In the genomic region with DNA sequence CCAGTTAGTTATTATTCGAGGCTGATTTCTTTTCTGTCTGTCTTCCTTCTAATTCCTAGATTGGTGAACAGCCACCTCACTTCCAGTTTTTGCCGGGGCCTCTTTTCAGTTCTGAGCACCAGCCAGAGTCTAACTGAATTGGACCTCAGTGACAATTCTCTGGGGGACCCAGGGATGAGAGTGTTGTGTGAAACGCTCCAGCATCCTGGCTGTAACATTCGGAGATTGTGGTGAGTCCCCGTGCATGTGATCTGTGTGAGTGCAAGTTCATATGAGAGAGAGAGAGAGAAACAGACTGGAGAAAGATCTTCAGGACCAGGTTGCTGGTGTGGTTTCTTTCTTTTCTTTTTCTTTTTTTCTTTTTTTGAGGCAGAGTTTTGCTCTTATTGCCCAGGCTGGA, we compare ENCODE assay signal across 30 cellular contexts. TPM values are rescaled to one million over a fixed set of nuclear protein-coding genes. Genes with fewer than 3 reads are reported as not detected.
"Had no signal": no experiment of that assay in that cellular context is flagged by ENCODE, and none has a peak within 500 bp of the region (broad histone marks: within the 10 kb centered on the region; RNA-seq: fewer than 3 reads in every experiment).

No MANE protein-coding gene starts in this region.

- H3K36me3 ChIP-seq: colonic mucosa, gastroesophageal sphincter, right atrium auricular region, thoracic aorta had no signal

- H3K27me3 ChIP-seq: colonic mucosa, dorsolateral prefrontal cortex, gastroesophageal sphincter, hepatocyte, right atrium auricular region, spleen had no signal

- H3K27me3 Mint-ChIP-seq: activated CD8-positive, alpha-beta T cell treated with anti-CD3 and anti-CD28 coated beads for 36 hours; activated T-helper 17 cell treated with anti-CD3 and anti-CD28 coated beads, Interleukin-2, amount 50 U/mL, for 72 hours had no signal

- H3K27ac ChIP-seq: colonic mucosa, dorsolateral prefrontal cortex, gastroesophageal sphincter, hepatocyte, parathyroid adenoma, right atrium auricular region, thoracic aorta had no signal

- H3K27ac Mint-ChIP-seq: activated CD8-positive, alpha-beta T cell treated with anti-CD3 and anti-CD28 coated beads for 36 hours; activated T-helper 17 cell treated with anti-CD3 and anti-CD28 coated beads, Interleukin-2, amount 50 U/mL, for 72 hours; mesothelial cell of epicardium; nephron progenitor cell had no signal

- H3K4me1 Mint-ChIP-seq: activated T-helper 17 cell treated with anti-CD3 and anti-CD28 coated beads, Interleukin-2, amount 50 U/mL, for 72 hours; mesothelial cell of epicardium had no signal

- H3K4me3 ChIP-seq: colonic mucosa, dorsolateral prefrontal cortex, gastroesophageal sphincter, hepatocyte, right atrium auricular region, spleen, thoracic aorta had no signal

- H3K9me3 Mint-ChIP-seq: activated CD8-positive, alpha-beta T cell treated with anti-CD3 and anti-CD28 coated beads for 36 hours; activated T-cell treated with anti-CD3 and anti-CD28 coated beads, Interleukin-2, amount 50 U/mL, for 4 hours; activated T-helper 17 cell treated with anti-CD3 and anti-CD28 coated beads, Interleukin-2, amount 50 U/mL, for 72 hours; mesothelial cell of epicardium; naive B cell; nephron progenitor cell had no signal

- H3K9me3 ChIP-seq: colonic mucosa, gastroesophageal sphincter, right atrium auricular region, spleen, thoracic aorta had no signal

- H3K4me1 ChIP-seq: colonic mucosa, gastroesophageal sphincter, parathyroid adenoma, right atrium auricular region had no signal

- DNase-seq: activated CD4-positive, alpha-beta T cell treated with anti-CD3 and anti-CD28 coated beads, Interleukin-2, amount 50 U/mL, for 1 hour; activated CD4-positive, CD25-positive, alpha-beta regulatory T cell treated with anti-CD3 and anti-CD28 coated beads, Interleukin-2, amount 50 U/mL, for 72 hours; activated CD8-positive, alpha-beta T cell treated with anti-CD3 and anti-CD28 coated beads for 36 hours; activated gamma-delta T cell treated with Interleukin-2 at 50 U/mL for 16 hours; activated naive CD4-positive, alpha-beta T cell treated with anti-CD3 and anti-CD28 coated beads, Interleukin-2, amount 50 U/mL, for 16 hours; activated T-cell treated with anti-CD3 and anti-CD28 coated beads, Interleukin-2, amount 50 U/mL, for 4 hours; amniotic stem cell; colonic mucosa; dorsolateral prefrontal cortex; effector memory CD4-positive, alpha-beta T cell; erythroblast; islet precursor cell; naive B cell; nephron progenitor cell; spleen; stimulated activated CD4-positive, alpha-beta T cell treated with anti-CD3 and anti-CD28 coated beads, Interleukin-2, amount 100 ng/mL, for 48 hours; stimulated activated naive CD8-positive, alpha-beta T cell treated with anti-CD3 and anti-CD28 coated beads, Interleukin-15, Interleukin-2, amounts not matched to agents 100 U/mL and 50 U/mL, for 24 hours; T-helper 2 cell; trophoblast cell had no signal

- ATAC-seq: activated CD8-positive, alpha-beta T cell treated with anti-CD3 and anti-CD28 coated beads for 36 hours; activated T-cell treated with anti-CD3 and anti-CD28 coated beads, Interleukin-2, amount 50 U/mL, for 4 hours; activated T-helper 17 cell treated with anti-CD3 and anti-CD28 coated beads, Interleukin-2, amount 50 U/mL, for 72 hours; gastroesophageal sphincter; stimulated activated naive CD8-positive, alpha-beta T cell treated with anti-CD3 and anti-CD28 coated beads, Interleukin-15, Interleukin-2, amounts not matched to agents 100 U/mL and 50 U/mL, for 24 hours had no signal

- H3K4me3 Mint-ChIP-seq: activated CD8-positive, alpha-beta T cell treated with anti-CD3 and anti-CD28 coated beads for 36 hours; activated T-cell treated with anti-CD3 and anti-CD28 coated beads, Interleukin-2, amount 50 U/mL, for 4 hours; activated T-helper 17 cell treated with anti-CD3 and anti-CD28 coated beads, Interleukin-2, amount 50 U/mL, for 72 hours; mesothelial cell of epicardium; naive B cell; nephron progenitor cell had no signal

- H3K36me3 Mint-ChIP-seq: mesothelial cell of epicardium had no signal

RNA-seq across cellular contexts. Expression of a gene that starts 13.6 kb away (rescaled TPM):
- total RNA-seq: pulmonary artery endothelial cell had no signal
- polyA plus RNA-seq: hepatocyte had no signal

RNA-seq across cellular contexts. Expression of a gene that starts 28.4 kb away (rescaled TPM):
- total RNA-seq: activated CD8-positive, alpha-beta T cell treated with anti-CD3 and anti-CD28 coated beads for 36 hours; activated T-cell treated with anti-CD3 and anti-CD28 coated beads, Interleukin-2, amount 50 U/mL, for 4 hours; activated T-helper 17 cell treated with anti-CD3 and anti-CD28 coated beads, Interleukin-2, amount 50 U/mL, for 72 hours; bronchial epithelial cell; colonic mucosa; dorsolateral prefrontal cortex; fibroblast of villous mesenchyme; gastroesophageal sphincter; hepatocyte; lower leg skin; mesothelial cell of epicardium; pulmonary artery endothelial cell; right atrium auricular region; spleen; thoracic aorta had no signal
- polyA plus RNA-seq: hepatocyte, spleen had no signal
